ENCODE assay signal across 11 cellular contexts in the genomic region with DNA sequence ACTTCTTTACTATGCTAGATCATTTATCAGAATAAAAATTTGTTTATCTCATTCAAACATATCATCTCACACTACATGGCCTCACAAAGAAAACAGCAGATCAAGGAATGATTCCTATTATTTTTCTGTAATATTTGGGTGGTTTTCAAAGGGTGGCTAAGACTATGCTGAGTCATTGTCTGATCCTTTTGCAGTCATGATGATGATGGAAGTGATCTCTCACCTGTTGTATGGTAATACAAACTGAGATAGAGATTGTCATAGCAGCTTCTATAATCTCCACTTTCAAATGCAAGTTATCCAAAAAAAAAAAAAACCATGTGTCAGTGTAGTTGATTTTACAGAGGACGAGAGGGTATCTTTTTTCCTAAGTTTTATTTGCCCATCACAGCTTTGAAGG. TPM values are rescaled to one million over a fixed set of nuclear protein-coding genes. Genes with fewer than 3 reads are reported as not detected.
A peak's percentile ranks its signal among the peaks of the same experiment; 100 is the strongest.
DNase-seq lines count a peak whose midpoint lies in the region; ATAC-seq and TF ChIP-seq lines count a peak whose summit lies in the region.
"Had no signal": no experiment of that assay in that cellular context is flagged by ENCODE, and none has a peak within 500 bp of the region (broad histone marks: within the 10 kb centered on the region; RNA-seq: fewer than 3 reads in every experiment).

No MANE protein-coding gene starts in this region.

- no peaks in the 10 kb centered on the region for H3K9me3 ChIP-seq in fibroblast of lung (ENCODE audit: control insufficient read depth, insufficient read depth, low read depth, low read length)
- H3K9me3 ChIP-seq in spleen: peaks cover 0 to 11% (median 0%) of the 10 kb centered on the region in 8 donors
- no peaks in the 10 kb centered on the region for H3K9me3 ChIP-seq in HAP-1
- H3K9me3 ChIP-seq: thoracic aorta had no signal

- H3K27me3 Mint-ChIP-seq in activated CD8-positive, alpha-beta memory T cell treated with anti-CD3 and anti-CD28 coated beads, Interleukin-2, amount 10 ng/mL, durations not matched to agents 7 days and 5 days: no peaks in the 10 kb centered on the region
- H3K27me3 Mint-ChIP-seq in T-cell: no peaks in the 10 kb centered on the region

- 60 to 82% (median 74%) methylated on average over 1 of the region's 1 CpG for WGBS in spleen, 5 donors

- H2AFZ ChIP-seq in fibroblast of lung (ENCODE audit: low read length): peak overlapping the region; percentile 36

- H3K27me3 ChIP-seq in fibroblast of lung (ENCODE audit: control insufficient read depth, insufficient read depth, low read length) (no peaks in the 10 kb centered on the region), spleen (replicated peaks in 1 of 7) (no peaks in the 10 kb centered on the region), HAP-1 (ENCODE audit: low read depth) (no peaks in the 10 kb centered on the region)

- no peak for DNase-seq in activated CD8-positive, alpha-beta memory T cell treated with anti-CD3 and anti-CD28 coated beads, Interleukin-2, amount 10 ng/mL, durations not matched to agents 7 days and 5 days
- no peak for DNase-seq in activated CD8-positive, alpha-beta memory T cell treated with anti-CD3 and anti-CD28 coated beads, Interleukin-2, amount 50 U/mL, for 4 hours
- DNase-seq in T-cell (no peak), fibroblast of lung (ENCODE audit: low read depth in 2 of 2) (no peak), spleen (no peak), HAP-1 (ENCODE audit: low spot score in 2 of 2) (no peak), NCI-H82 treated with DMSO at 0.1 percent for 48 hours (lab: John Stamatoyannopoulos, UW; ENCODE audit: unreplicated experiment) (no peak), inferior parietal cortex (ENCODE audit: extremely low spot score) (no peak)

- H3K36me3 Mint-ChIP-seq in activated CD8-positive, alpha-beta memory T cell treated with anti-CD3 and anti-CD28 coated beads, Interleukin-2, amount 10 ng/mL, durations not matched to agents 7 days and 5 days: peaks cover 58% of the 10 kb centered on the region
- no peaks in the 10 kb centered on the region for H3K36me3 Mint-ChIP-seq in T-cell

- peak overlapping the region; percentile 99 for H3K27ac Mint-ChIP-seq in activated CD8-positive, alpha-beta memory T cell treated with anti-CD3 and anti-CD28 coated beads, Interleukin-2, amount 10 ng/mL, durations not matched to agents 7 days and 5 days
- peak overlapping the region; percentile 96 to 100 for H3K27ac Mint-ChIP-seq in T-cell

- H3K4me1 ChIP-seq in fibroblast of lung (ENCODE audit: control insufficient read depth, extremely low read depth, insufficient read depth, low read length): no peaks in the 10 kb centered on the region
- H3K4me1 ChIP-seq in spleen: peaks cover 12 to 44% (median 32%) of the 10 kb centered on the region in 6 donors
- H3K4me1 ChIP-seq in HAP-1: no peaks in the 10 kb centered on the region

- H3K9me3 Mint-ChIP-seq in activated CD8-positive, alpha-beta memory T cell treated with anti-CD3 and anti-CD28 coated beads, Interleukin-2, amount 10 ng/mL, durations not matched to agents 7 days and 5 days (ENCODE audit: low read depth): peaks cover 18% of the 10 kb centered on the region
- H3K9me3 Mint-ChIP-seq in T-cell: peaks cover 3 to 4% (median 3%) of the 10 kb centered on the region in 3 donors

- no peak overlapping the region for H3K4me3 Mint-ChIP-seq in activated CD8-positive, alpha-beta memory T cell treated with anti-CD3 and anti-CD28 coated beads, Interleukin-2, amount 10 ng/mL, durations not matched to agents 7 days and 5 days
- peak overlapping the region; percentile 31 to 54 (median 43) for H3K4me3 Mint-ChIP-seq in T-cell

- H3K4me1 Mint-ChIP-seq in activated CD8-positive, alpha-beta memory T cell treated with anti-CD3 and anti-CD28 coated beads, Interleukin-2, amount 10 ng/mL, durations not matched to agents 7 days and 5 days: peaks cover 43% of the 10 kb centered on the region
- H3K4me1 Mint-ChIP-seq in T-cell: peaks cover 59 to 67% (median 64%) of the 10 kb centered on the region in 3 donors

- intact Hi-C loops in spleen (cut with DNase I; ENCODE audit: low total_unique reads): no loop called here

- TF ChIP-seq CTCF in fibroblast of lung (conservative IDR thresholded peaks at IDR 0.05 in 1 of 2, IDR thresholded peaks at IDR 0.05 in 1 of 2; ENCODE audit: low read depth in 1 of 2, low read length in 2 of 2) (no peak), spleen (IDR thresholded peaks at IDR 0.05 in 8 of 11, conservative IDR thresholded peaks at IDR 0.05 in 3 of 11) (no peak)

- H3K79me2 ChIP-seq in fibroblast of lung (ENCODE audit: control insufficient read depth, insufficient read depth, low read length): no peaks in the 10 kb centered on the region

- peak; percentile 35 for ATAC-seq in activated CD8-positive, alpha-beta memory T cell treated with anti-CD3 and anti-CD28 coated beads, Interleukin-2, amount 10 ng/mL, durations not matched to agents 7 days and 5 days
- no peak for ATAC-seq in T-cell (replicated peaks in 1 of 4)

- H3K27ac ChIP-seq in fibroblast of lung (ENCODE audit: insufficient read depth, low read length) (no peak overlapping the region), spleen (peak overlapping the region; percentile 36 to 86 (median 80))
- H3K27ac ChIP-seq: thoracic aorta had no signal

- POLR2A ChIA-PET in T-cell (lab: Charles Lee): interaction anchor here (0.6 to 0.9 kb wide), 4 partner anchors 11 to 512 kb away, joined by 3 to 5 read pairs (median 4); no protein-coding TSS in a partner anchor

- H3K4me3 ChIP-seq in fibroblast of lung (replicated peaks in 1 of 4; ENCODE audit: control extremely low read depth in 1 of 4, insufficient read depth in 1 of 4, low read depth in 3 of 4, low read length in 4 of 4) (no peak overlapping the region), spleen (no peak overlapping the region), HAP-1 (no peak overlapping the region)

- CTCF ChIA-PET in activated CD8-positive, alpha-beta memory T cell treated with anti-CD3 and anti-CD28 coated beads, Interleukin-2, amount 10 ng/mL, durations not matched to agents 7 days and 5 days (lab: Charles Lee): interaction anchor here (1.0 to 4.1 kb wide), 8 partner anchors 10 to 112 kb away, joined by 3 to 24 read pairs (median 7); no protein-coding TSS in a partner anchor
- CTCF ChIA-PET in T-cell (lab: Charles Lee): interaction anchor here (0.6 to 1.4 kb wide), 6 partner anchors 10 to 319 kb away, joined by 3 to 6 read pairs (median 4); a partner anchor contains a TSS

- in situ Hi-C loops in HAP-1 (cut with MboI; ENCODE audit: low sequenced_read_pairs): no loop called here

- H3K36me3 ChIP-seq in fibroblast of lung (ENCODE audit: control insufficient read depth, insufficient read depth, low read length) (no peaks in the 10 kb centered on the region), spleen (no peaks in the 10 kb centered on the region), HAP-1 (replicated peaks) (no peaks in the 10 kb centered on the region)
- H3K36me3 ChIP-seq: thoracic aorta had no signal

- TF ChIP-seq POLR2A in spleen (IDR thresholded peaks at IDR 0.05): no peak

- no peak overlapping the region for H3K9ac ChIP-seq in fibroblast of lung (ENCODE audit: insufficient read depth, low read length)

- H4K20me1 ChIP-seq in fibroblast of lung (ENCODE audit: control insufficient read depth, extremely low read depth, insufficient read depth, low read length): no peaks in the 10 kb centered on the region

- no peak overlapping the region for H3K4me2 ChIP-seq in fibroblast of lung (ENCODE audit: extremely low read depth, insufficient read depth, low read length)

RNA-seq across cellular contexts. Expression of a gene that starts 37.2 kb away (rescaled TPM):
- 100 to 1,000 TPM; 279 to 362 TPM for total RNA-seq in activated CD8-positive, alpha-beta memory T cell treated with anti-CD3 and anti-CD28 coated beads, Interleukin-2, amount 10 ng/mL, durations not matched to agents 7 days and 5 days
- total RNA-seq in T-cell (100 to 1,000 TPM in 4 of 5 donors, 10 to 100 TPM in 1; 46.8 to 165 (median 116) TPM), fibroblast of lung (under 0.01 and 0.17 TPM in 2 replicates), spleen (10 to 100 TPM; 48.5 to 94.5 (median 53.2) TPM)
- polyA plus RNA-seq in fibroblast of lung (not detected in 2 replicates), spleen (10 to 100 TPM; 11.3 to 16.8 (median 16.0) TPM)
- polyA plus RNA-seq in fibroblast of lung (2012): not detected in 2 replicates
- polyA minus RNA-seq in fibroblast of lung (ENCODE audit: low replicate concordance): not detected in 2 replicates
- total RNA-seq: chondrocyte, OCI-LY7 had no signal

RNA-seq across cellular contexts. Expression of a gene that starts 54.0 kb away (rescaled TPM):
- total RNA-seq in activated CD8-positive, alpha-beta memory T cell treated with anti-CD3 and anti-CD28 coated beads, Interleukin-2, amount 10 ng/mL, durations not matched to agents 7 days and 5 days: under 1 TPM; 0.19 to 0.82 TPM
- total RNA-seq in T-cell (under 1 TPM in 4 of 5 donors, not detected in 1; 0.13 to 0.83 (median 0.18) TPM), fibroblast of lung (under 0.01 TPM in 1 of 2 replicates, not detected in the other), spleen (under 1 TPM; 0.19 to 0.46 (median 0.25) TPM)
- polyA plus RNA-seq in fibroblast of lung (0.03 TPM in 1 of 2 replicates, not detected in the other), spleen (under 1 TPM; 0.02 to 0.26 (median 0.05) TPM)
- polyA plus RNA-seq in fibroblast of lung (2012): not detected in 2 replicates
- polyA minus RNA-seq in fibroblast of lung (ENCODE audit: low replicate concordance): not detected in 2 replicates
- total RNA-seq: chondrocyte, OCI-LY7 had no signal

Comparison
In these comparisons a context has a peak if more than half of its experiments do, and no peak if none do; other contexts are left out.
1. RNA of a gene that starts 37.2 kb away (total RNA-seq): 279 to 362 TPM in activated CD8-positive, alpha-beta memory T cell treated with anti-CD3 and anti-CD28 coated beads, Interleukin-2, amount 10 ng/mL, durations not matched to agents 7 days and 5 days, 46.8 to 165 TPM in T-cell and 48.5 to 94.5 TPM in spleen; under 0.01 to 0.17 TPM in fibroblast of lung; every median in the first group is over 10 times any median in the second.